In the genomic region with DNA sequence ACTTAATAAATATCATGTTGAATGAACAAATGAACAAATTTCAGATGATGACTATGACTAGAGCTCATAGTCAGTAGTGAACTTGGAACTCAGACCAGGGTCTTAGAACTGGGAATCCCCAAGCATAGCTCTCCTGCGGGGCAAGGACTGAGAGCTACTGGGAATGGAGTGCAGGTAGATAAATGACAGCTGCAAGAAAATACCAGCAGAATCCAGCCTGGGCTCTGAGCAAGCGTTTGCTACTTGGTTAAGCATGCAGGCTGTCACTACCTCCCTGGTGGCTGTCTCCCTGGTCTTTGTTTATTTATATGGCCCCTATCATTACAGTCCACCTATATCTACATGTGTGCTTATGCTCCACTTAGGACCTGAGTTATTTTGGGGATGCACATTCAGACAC, we compare ENCODE assay signal across 27 cellular contexts.
"Had no signal": no experiment of that assay in that cellular context is flagged by ENCODE, and none has a peak within 500 bp of the region (broad histone marks: within the 10 kb centered on the region; RNA-seq: fewer than 3 reads in every experiment).

No MANE protein-coding gene starts in this region.

- H3K27ac Mint-ChIP-seq: naive B cell; naive thymus-derived CD8-positive, alpha-beta T cell; natural killer cell treated with Interleukin-12 subunit alpha and Interleukin-12 subunit beta and Interleukin-15 and Interleukin-18, amount 100 ng/mL, for 72 hours; nephron progenitor cell; stimulated activated effector memory CD8-positive, alpha-beta T cell treated with anti-CD3 and anti-CD28 coated beads, Interleukin-12 subunit alpha, Interleukin-12 subunit beta, amount 100 ng/mL, for 72 hours; stimulated activated naive B cell treated with anti-CD40 and anti-IgM and Interleukin-4, amounts not matched to agents 10 μg/mL and 1 μg/mL and 100 μg/mL, for 72 hours; stimulated activated naive CD8-positive, alpha-beta T cell treated with anti-CD3 and anti-CD28 coated beads, Interleukin-15, Interleukin-2, amounts not matched to agents 100 ng/mL and 50 ng/mL, for 24 hours; type B pancreatic cell had no signal

- ATAC-seq: naive thymus-derived CD8-positive, alpha-beta T cell; natural killer cell treated with Interleukin-12 subunit alpha and Interleukin-12 subunit beta and Interleukin-15 and Interleukin-18, amount 100 ng/mL, for 72 hours; pancreas; right cardiac atrium; right lobe of liver; stimulated activated effector memory CD8-positive, alpha-beta T cell treated with anti-CD3 and anti-CD28 coated beads, Interleukin-12 subunit alpha, Interleukin-12 subunit beta, amount 100 ng/mL, for 72 hours; stimulated activated naive B cell treated with anti-CD40 and anti-IgM and Interleukin-4, amounts not matched to agents 10 μg/mL and 1 μg/mL and 100 μg/mL, for 72 hours had no signal

- H3K4me1 Mint-ChIP-seq: naive B cell; naive thymus-derived CD8-positive, alpha-beta T cell; neural crest cell; stimulated activated effector memory CD8-positive, alpha-beta T cell treated with anti-CD3 and anti-CD28 coated beads, Interleukin-12 subunit alpha, Interleukin-12 subunit beta, amount 100 ng/mL, for 72 hours; stimulated activated naive B cell treated with anti-CD40 and anti-IgM and Interleukin-4, amounts not matched to agents 10 μg/mL and 1 μg/mL and 100 μg/mL, for 72 hours had no signal

- H3K9me3 ChIP-seq: neutrophil, pancreas, prostate gland, right lobe of liver, sigmoid colon, stomach, thoracic aorta, thyroid gland, tibial nerve, vagina had no signal

- H3K36me3 Mint-ChIP-seq: naive B cell; naive thymus-derived CD8-positive, alpha-beta T cell; natural killer cell treated with Interleukin-12 subunit alpha and Interleukin-12 subunit beta and Interleukin-15 and Interleukin-18, amount 100 ng/mL, for 72 hours; stimulated activated effector memory CD8-positive, alpha-beta T cell treated with anti-CD3 and anti-CD28 coated beads, Interleukin-12 subunit alpha, Interleukin-12 subunit beta, amount 100 ng/mL, for 72 hours; stimulated activated naive B cell treated with anti-CD40 and anti-IgM and Interleukin-4, amounts not matched to agents 10 μg/mL and 1 μg/mL and 100 μg/mL, for 72 hours; type B pancreatic cell had no signal

- H3K27me3 Mint-ChIP-seq: stimulated activated naive B cell treated with anti-CD40 and anti-IgM and Interleukin-4, amounts not matched to agents 10 μg/mL and 1 μg/mL and 100 μg/mL, for 72 hours; stimulated activated naive CD8-positive, alpha-beta T cell treated with anti-CD3 and anti-CD28 coated beads, Interleukin-15, Interleukin-2, amounts not matched to agents 100 ng/mL and 50 ng/mL, for 24 hours; type B pancreatic cell had no signal

- DNase-seq: naive B cell; naive thymus-derived CD8-positive, alpha-beta T cell; nephron progenitor cell; nucleus accumbens; pancreas; right cardiac atrium; right lobe of liver; sigmoid colon; small intestine; stimulated activated CD4-positive, alpha-beta T cell treated with anti-CD3 and anti-CD28 coated beads, Interleukin-15, amount 100 ng/mL, for 24 hours; stimulated activated CD4-positive, alpha-beta T cell treated with anti-CD3 and anti-CD28 coated beads, Interleukin-2, amount 100 ng/mL, for 24 hours; stimulated activated CD4-positive, alpha-beta T cell treated with anti-CD3 and anti-CD28 coated beads, Interleukin-2, amount 100 ng/mL, for 48 hours; stimulated activated CD4-positive, alpha-beta T cell treated with anti-CD3 and anti-CD28 coated beads, Interleukin-4, amount 100 ng/mL, for 24 hours; stimulated activated naive B cell treated with anti-CD40 and anti-IgM and Interleukin-4, amounts not matched to agents 10 μg/mL and 1 μg/mL and 100 μg/mL, for 72 hours; stimulated activated naive CD4-positive, alpha-beta T cell treated with Interleukin-2 at 50 U/mL for 16 hours; stomach; thyroid gland had no signal

- H3K4me3 Mint-ChIP-seq: naive B cell; naive thymus-derived CD8-positive, alpha-beta T cell; natural killer cell treated with Interleukin-12 subunit alpha and Interleukin-12 subunit beta and Interleukin-15 and Interleukin-18, amount 100 ng/mL, for 72 hours; nephron progenitor cell; neural crest cell; stimulated activated effector memory CD8-positive, alpha-beta T cell treated with anti-CD3 and anti-CD28 coated beads, Interleukin-12 subunit alpha, Interleukin-12 subunit beta, amount 100 ng/mL, for 72 hours; stimulated activated naive B cell treated with anti-CD40 and anti-IgM and Interleukin-4, amounts not matched to agents 10 μg/mL and 1 μg/mL and 100 μg/mL, for 72 hours; stimulated activated naive CD8-positive, alpha-beta T cell treated with anti-CD3 and anti-CD28 coated beads, Interleukin-15, Interleukin-2, amounts not matched to agents 100 ng/mL and 50 ng/mL, for 24 hours; type B pancreatic cell had no signal
